Comparison of ENCODE assay signal across 14 cellular contexts in the genomic region with DNA sequence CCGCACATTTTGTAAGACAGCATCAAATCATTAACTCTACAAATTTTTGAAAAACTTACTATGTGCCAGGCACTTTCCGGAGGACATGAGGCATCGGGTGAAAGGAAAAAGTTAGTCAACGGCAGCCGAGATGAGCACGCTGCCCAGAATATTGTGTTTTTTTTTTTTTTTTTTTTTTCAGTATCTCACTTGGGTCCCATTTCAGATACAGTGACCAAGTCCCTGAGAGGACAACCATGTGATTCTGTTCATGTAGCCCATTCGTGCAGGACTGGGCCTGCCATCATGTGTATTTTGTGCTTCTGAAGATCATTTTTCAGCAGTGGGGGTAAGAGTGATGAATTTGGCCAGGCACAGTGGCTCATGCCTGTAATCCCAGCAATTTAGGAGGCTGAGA. TPM values are rescaled to one million over a fixed set of nuclear protein-coding genes. Genes with fewer than 3 reads are reported as not detected.
DNase-seq lines count a peak whose midpoint lies in the region; ATAC-seq and TF ChIP-seq lines count a peak whose summit lies in the region.
"Had no signal": no experiment of that assay in that cellular context is flagged by ENCODE, and none has a peak within 500 bp of the region (broad histone marks: within the 10 kb centered on the region; RNA-seq: fewer than 3 reads in every experiment).

No MANE protein-coding gene starts in this region.

- peaks cover 27% of the 10 kb centered on the region for H3K36me3 Mint-ChIP-seq in activated CD4-positive, alpha-beta memory T cell treated with anti-CD3 and anti-CD28 coated beads for 36 hours

- no peaks in the 10 kb centered on the region for H3K27me3 ChIP-seq in GM23248 (replicated peaks; ENCODE audit: insufficient read depth)
- H3K27me3 ChIP-seq: foreskin keratinocyte had no signal

- H3K9me3 ChIP-seq in GM23248 (ENCODE audit: low read depth), result no peaks in the 10 kb centered on the region
- H3K9me3 ChIP-seq: left ventricle myocardium inferior had no signal

- no peaks in the 10 kb centered on the region for H3K9me2 ChIP-seq in GM23248 (ENCODE audit: insufficient read depth)

- no peak overlapping the region for H2AFZ ChIP-seq in GM23248

- POLR2A ChIA-PET in activated CD4-positive, alpha-beta memory T cell treated with anti-CD3 and anti-CD28 coated beads for 36 hours (lab: Charles Lee), result interaction anchor here (0.6 to 3.0 kb wide), 9 partner anchors 11 to 191 kb away, joined by 3 to 15 read pairs (median 4); a partner anchor contains a TSS

- CTCF ChIA-PET in activated CD4-positive, alpha-beta memory T cell treated with anti-CD3 and anti-CD28 coated beads for 36 hours (lab: Charles Lee), result interaction anchor here (0.6 to 3.6 kb wide), 7 partner anchors 15 to 219 kb away, joined by 3 to 17 read pairs (median 3); a partner anchor contains a TSS

- DNase-seq in GM23248 (peak; percentile 65), dermis blood vessel endothelial cell (peak; percentile 26), left lobe of liver (ENCODE audit: low spot score) (no peak), CD1c-positive myeloid dendritic cell (ENCODE audit: extremely low spot score) (no peak), erythroblast (lab: John Stamatoyannopoulos, UW) (no peak)
- peak; percentile 78 for DNase-seq in activated CD4-positive, alpha-beta memory T cell treated with anti-CD3 and anti-CD28 coated beads for 36 hours
- peak; percentile 67 for DNase-seq in stimulated activated CD4-positive, alpha-beta T cell treated with anti-CD3 and anti-CD28 coated beads, Interleukin-4, amount 100 ng/mL, for 24 hours
- DNase-seq: C1 segment of cervical spinal cord, foreskin keratinocyte, left ventricle myocardium inferior, SHP77 treated with DMSO at 0.1 percent for 48 hours had no signal

- no peak overlapping the region for H3K4me3 ChIP-seq in GM23248
- H3K4me3 ChIP-seq: left ventricle myocardium inferior had no signal

- peak overlapping the region; percentile 97 for H3K4me3 Mint-ChIP-seq in activated CD4-positive, alpha-beta memory T cell treated with anti-CD3 and anti-CD28 coated beads for 36 hours

- H3K9me3 Mint-ChIP-seq in activated CD4-positive, alpha-beta memory T cell treated with anti-CD3 and anti-CD28 coated beads for 36 hours, result no peaks in the 10 kb centered on the region

- no peaks in the 10 kb centered on the region for H3F3A ChIP-seq in GM23248 (ENCODE audit: insufficient read depth)

- H3K4me2 ChIP-seq in GM23248 (ENCODE audit: unreplicated experiment), result no peak overlapping the region

- intact Hi-C loops in activated CD4-positive, alpha-beta memory T cell treated with anti-CD3 and anti-CD28 coated beads for 36 hours (cut with micrococcal nuclease), result loop anchor here (1.0 to 5.0 kb wide), 6 partner anchors 14 to 128 kb away; a partner anchor contains a TSS

- no peaks in the 10 kb centered on the region for H3K27me3 Mint-ChIP-seq in activated CD4-positive, alpha-beta memory T cell treated with anti-CD3 and anti-CD28 coated beads for 36 hours
- H3K27me3 Mint-ChIP-seq: progenitor cell of endocrine pancreas had no signal

- H3K27ac Mint-ChIP-seq in activated CD4-positive, alpha-beta memory T cell treated with anti-CD3 and anti-CD28 coated beads for 36 hours, result peak overlapping the region; percentile 100
- H3K27ac Mint-ChIP-seq: progenitor cell of endocrine pancreas had no signal

- no peak overlapping the region for H3K27ac ChIP-seq in GM23248
- H3K27ac ChIP-seq: foreskin keratinocyte, left ventricle myocardium inferior had no signal

- in situ Hi-C loops in GM23248 (cut with MboI), result no loop called here

- H3K79me2 ChIP-seq in GM23248 (ENCODE audit: insufficient read depth), result no peaks in the 10 kb centered on the region

- no peaks in the 10 kb centered on the region for H3K4me1 ChIP-seq in GM23248 (ENCODE audit: insufficient read depth)
- H3K4me1 ChIP-seq: foreskin keratinocyte, left ventricle myocardium inferior had no signal

- ATAC-seq in left lobe of liver, result no peak
- no peak for ATAC-seq in GM18867 (IDR thresholded peaks at IDR 0.05; ENCODE audit: unreplicated experiment)
- ATAC-seq: foreskin keratinocyte had no signal

- 9% methylated on average over 7 of the region's 7 CpGs for WGBS in GM23248 (ENCODE audit: low coverage in 1 of 2, low lambda C conversion rate in 2 of 2, missing lambda C conversion rate in 2 of 2), 2 experiments

- no peak for TF ChIP-seq POLR2A in erythroblast (IDR thresholded peaks at IDR 0.05; ENCODE audit: low read length)

- no peaks in the 10 kb centered on the region for H4K20me1 ChIP-seq in GM23248 (ENCODE audit: insufficient read depth)

- no peaks in the 10 kb centered on the region for H3K36me3 ChIP-seq in GM23248 (ENCODE audit: low read depth)
- H3K36me3 ChIP-seq: left ventricle myocardium inferior had no signal

- H3K4me1 Mint-ChIP-seq in activated CD4-positive, alpha-beta memory T cell treated with anti-CD3 and anti-CD28 coated beads for 36 hours (ENCODE audit: low read depth), result peaks cover 47% of the 10 kb centered on the region

- H3K9ac ChIP-seq in GM23248, result no peak overlapping the region

RNA-seq across cellular contexts. Expression of a gene that starts 1.3 kb away (rescaled TPM):
- total RNA-seq in GM23248 (2014; rRNA removed; shearing (Covaris generic)), result not detected in 2 replicates
- polyA plus RNA-seq in GM23248 (2016; fragmentation: Nextera tagmentation; extraction: Ambion mirVana), result not detected in 2 replicates
- total RNA-seq in activated CD4-positive, alpha-beta memory T cell treated with anti-CD3 and anti-CD28 coated beads for 36 hours, result 10 to 100 TPM; 47.1 to 47.7 TPM
- total RNA-seq in dermis blood vessel endothelial cell (not detected in 2 replicates), left lobe of liver (0.30 TPM)
- total RNA-seq: foreskin keratinocyte, H4 had no signal

RNA-seq across cellular contexts. Expression of a gene that starts 39.1 kb away (rescaled TPM):
- total RNA-seq in GM23248 (2014; rRNA removed; shearing (Covaris generic)), result 115 and 134 TPM in 2 replicates
- polyA plus RNA-seq in GM23248 (2016; fragmentation: Nextera tagmentation; extraction: Ambion mirVana), result 165 and 171 TPM in 2 replicates
- total RNA-seq in activated CD4-positive, alpha-beta memory T cell treated with anti-CD3 and anti-CD28 coated beads for 36 hours, result 100 to 1,000 TPM; 113 to 114 TPM
- total RNA-seq in dermis blood vessel endothelial cell (93.5 and 100 TPM in 2 replicates), left lobe of liver (113 TPM)

Comparison
In these comparisons a context has a peak if more than half of its experiments do, and no peak if none do; other contexts are left out.
1. DNase-seq: peak in GM23248 (single experiment), activated CD4-positive, alpha-beta memory T cell treated with anti-CD3 and anti-CD28 coated beads for 36 hours (single experiment), dermis blood vessel endothelial cell (single experiment) and stimulated activated CD4-positive, alpha-beta T cell treated with anti-CD3 and anti-CD28 coated beads, Interleukin-4, amount 100 ng/mL, for 24 hours (single experiment); none in left lobe of liver (single experiment), CD1c-positive myeloid dendritic cell (single experiment) and erythroblast (0 of 2).
2. RNA of a gene that starts 1.3 kb away (total RNA-seq): 47.1 to 47.7 TPM in activated CD4-positive, alpha-beta memory T cell treated with anti-CD3 and anti-CD28 coated beads for 36 hours; 0.30 TPM in left lobe of liver (single experiment), not detected in GM23248 and not detected in dermis blood vessel endothelial cell; every median in the first group is over 10 times any median in the second.